8 cellular contexts compared by ENCODE assay signal in the genomic region with DNA sequence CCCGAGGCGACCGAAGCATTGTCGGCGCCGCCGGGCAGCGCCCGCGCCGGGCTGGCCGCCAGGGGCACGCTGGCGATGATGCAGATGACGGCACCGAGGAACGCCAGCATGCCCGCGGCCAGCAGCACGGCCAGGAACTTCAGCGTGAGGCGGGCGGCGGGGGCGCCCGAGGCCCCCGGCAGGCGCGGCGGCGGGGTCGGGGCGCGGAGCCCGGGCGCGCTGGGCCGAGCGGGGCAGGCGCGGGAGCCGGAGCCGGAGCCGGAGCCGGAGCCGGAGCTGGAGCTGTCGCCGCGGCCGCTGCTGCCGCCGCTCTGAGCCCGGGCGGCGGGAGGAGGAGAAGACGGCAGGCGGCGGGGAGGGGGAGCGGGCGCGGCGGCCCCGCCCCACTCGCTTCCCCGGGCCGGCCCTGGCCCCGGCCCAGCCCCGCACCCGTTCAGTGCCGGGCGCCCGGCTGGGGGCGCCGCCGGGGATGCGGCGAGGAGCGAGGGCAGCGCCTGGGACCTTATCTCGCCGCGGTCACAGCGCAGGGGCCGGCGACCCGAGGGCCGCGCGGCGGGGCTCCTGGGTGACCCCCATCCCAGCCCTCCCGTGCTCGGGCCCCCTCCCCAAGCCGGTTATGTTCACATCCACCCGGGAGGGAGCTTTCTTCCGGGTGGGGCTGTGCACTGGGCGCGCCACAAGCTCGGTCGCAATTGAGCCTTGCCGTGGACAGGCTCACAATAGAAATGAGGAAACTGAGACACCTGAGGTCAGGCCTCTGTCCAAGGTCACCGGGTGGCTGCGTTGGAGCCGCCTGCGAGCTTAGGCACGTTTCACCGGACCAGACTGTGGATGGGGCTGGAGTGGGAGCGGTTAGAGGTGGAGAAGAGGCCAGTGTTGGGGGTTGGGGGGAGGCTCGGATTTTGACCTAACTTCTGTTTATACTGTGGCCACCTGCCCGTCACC.
DNase-seq lines count a peak whose midpoint lies in the region; ATAC-seq and TF ChIP-seq lines count a peak whose summit lies in the region.

NPTXR (minus strand) TSS at position 313 of the 945 bp plus-strand sequence.

- no peaks in the 10 kb centered on the region for H4K20me1 ChIP-seq in DOHH2 (ENCODE audit: control insufficient read depth, insufficient read depth, low read depth, low read length)

- no peaks in the 10 kb centered on the region for H3K36me3 Mint-ChIP-seq in memory B cell

- H3K27me3 Mint-ChIP-seq in memory B cell: peaks cover 38% of the 10 kb centered on the region

- H3K9me2 ChIP-seq in DOHH2 (replicated peaks; ENCODE audit: control insufficient read depth, low read length): no peaks in the 10 kb centered on the region

- H3K4me3 Mint-ChIP-seq in memory B cell: peak within 1 kb of the TSS; percentile 83

- no peaks in the 10 kb centered on the region for H3K9me3 ChIP-seq in DOHH2 (ENCODE audit: control insufficient read depth, insufficient read depth, low read length)
- H3K9me3 ChIP-seq in endocrine pancreas (ENCODE audit: control insufficient read depth, low read length): no peaks in the 10 kb centered on the region

- peak within 1 kb of the TSS; percentile 61 for H3K9ac ChIP-seq in endocrine pancreas (ENCODE audit: control insufficient read depth, insufficient read depth, low read length)

- ATAC-seq in memory B cell (ENCODE audit: low read depth): peak; percentile 40
- ATAC-seq in HG03280 (IDR thresholded peaks at IDR 0.05; ENCODE audit: unreplicated experiment): no peak
- ATAC-seq in GM18858 (IDR thresholded peaks at IDR 0.05; ENCODE audit: unreplicated experiment): no peak

- peak within 1 kb of the TSS; percentile 60 for H3K27ac Mint-ChIP-seq in memory B cell

- no peak for TF ChIP-seq CTCF in DOHH2 (IDR thresholded peaks at IDR 0.05; ENCODE audit: low read depth, low read length, poor library complexity, severe bottlenecking)

- H3K36me3 ChIP-seq in DOHH2 (ENCODE audit: control insufficient read depth, low read length) (no peaks in the 10 kb centered on the region), endocrine pancreas (ENCODE audit: control insufficient read depth, insufficient read depth, low read length) (no peaks in the 10 kb centered on the region)

- peak within 1 kb of the TSS; percentile 35; the same call in 1 of the 2 replicates for H3K4me2 ChIP-seq in DOHH2 (ENCODE audit: low read length)

- peaks cover 77% of the 10 kb centered on the region for H3K27me3 ChIP-seq in DOHH2 (ENCODE audit: control insufficient read depth, low read length)
- H3K27me3 ChIP-seq in endocrine pancreas (ENCODE audit: control insufficient read depth, insufficient read depth, low read length): no peaks in the 10 kb centered on the region

- H3K4me1 ChIP-seq in DOHH2 (ENCODE audit: control insufficient read depth, low read length) (0 out of 2 replicates have a peak, but pooled peaks cover 3% of the 10 kb centered on the region), endocrine pancreas (ENCODE audit: control insufficient read depth, insufficient read depth, low read length) (no peaks in the 10 kb centered on the region)

- peaks cover 9% of the 10 kb centered on the region for H3K4me1 Mint-ChIP-seq in memory B cell

- H3K4me3 ChIP-seq in DOHH2 (ENCODE audit: low read length) (no peak within 1 kb of the TSS), endocrine pancreas (ENCODE audit: control insufficient read depth, insufficient read depth, low read length) (peak within 1 kb of the TSS; percentile 43)

- no peaks in the 10 kb centered on the region for H3F3A ChIP-seq in DOHH2 (ENCODE audit: control insufficient read depth, insufficient read depth)

- H3K9me3 Mint-ChIP-seq in memory B cell: no peaks in the 10 kb centered on the region

- DNase-seq in NCI-H1694 (lab: John Stamatoyannopoulos, UW) (peak; percentile 23), memory B cell (ENCODE audit: low spot score in 2 of 2) (peak in 1 of 2 donors; percentile 27), stromal cell of bone marrow (ENCODE audit: low read depth) (peak; percentile 16)
- peak; percentile 26 to 28 for DNase-seq in activated CD4-positive, alpha-beta T cell treated with anti-CD3 and anti-CD28 coated beads, Interleukin-2, amount 50 U/mL, for 4 hours

- H3K27ac ChIP-seq in DOHH2 (ENCODE audit: low read depth, low read length): no peak within 1 kb of the TSS

- H3K79me2 ChIP-seq in DOHH2 (ENCODE audit: control insufficient read depth, low read length): no peaks in the 10 kb centered on the region
